In the genomic region with DNA sequence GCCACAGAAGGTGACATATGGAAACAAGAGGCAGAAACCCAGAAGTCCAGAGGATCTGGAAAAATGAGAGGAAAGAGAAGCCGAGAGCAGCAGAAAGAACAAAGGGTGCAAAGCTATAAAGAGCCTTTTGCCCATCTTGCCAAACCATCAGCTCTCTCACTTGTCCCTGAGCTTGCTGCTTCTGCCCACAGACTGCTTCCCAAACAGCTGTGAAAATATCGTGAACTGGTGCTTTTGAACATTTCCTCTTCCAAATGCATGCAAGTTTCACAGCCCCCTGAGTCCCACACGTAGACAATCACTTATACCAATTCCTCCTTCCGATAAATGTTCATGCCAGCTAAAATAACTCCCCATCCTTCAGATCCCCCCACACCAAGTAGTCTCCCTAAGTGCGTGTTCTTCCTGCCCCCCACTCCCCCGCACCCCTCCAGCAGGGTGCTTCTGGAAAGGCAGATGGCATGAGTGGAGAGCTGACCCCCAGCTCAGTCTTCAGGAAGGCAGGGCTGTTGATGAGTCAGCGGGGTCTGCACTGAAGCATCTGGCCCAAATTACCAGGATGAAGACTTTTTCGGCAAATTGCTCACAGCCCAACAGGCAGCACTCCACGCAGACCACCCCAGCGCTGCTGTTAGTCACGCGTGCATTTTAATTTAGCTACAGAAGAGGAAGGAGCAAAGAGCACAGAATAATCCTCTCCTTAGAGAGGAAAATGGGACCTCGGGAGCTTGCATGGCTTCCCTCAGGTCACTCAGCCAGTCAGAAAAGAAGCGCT, we compare ENCODE assay signal across 17 cellular contexts.
DNase-seq lines count a peak whose midpoint lies in the region; ATAC-seq lines count a peak whose summit lies in the region.
"Had no signal": no experiment of that assay in that cellular context is flagged by ENCODE, and none has a peak within 500 bp of the region (broad histone marks: within the 10 kb centered on the region; RNA-seq: fewer than 3 reads in every experiment).

No MANE protein-coding gene starts in this region.

- peak; percentile 72 for DNase-seq in EH (ENCODE audit: low read depth)
- peak; percentile 50 for DNase-seq in RPMI7951 (ENCODE audit: low read depth)
- DNase-seq in fibroblast of peridontal ligament (ENCODE audit: extremely low read depth), result peak; percentile 63
- peak; percentile 27 for DNase-seq in retina
- no peak for DNase-seq in stimulated activated CD8-positive, alpha-beta memory T cell treated with anti-CD3 and anti-CD28 coated beads, Interleukin-4, amount 100 ng/mL, for 48 hours
- DNase-seq: activated naive CD8-positive, alpha-beta T cell treated with anti-CD3 and anti-CD28 coated beads, Interleukin-2, amount 10 ng/mL, durations not matched to agents 7 days and 5 days; CD8-positive, alpha-beta memory T cell; immature natural killer cell; left ventricle myocardium superior; NCI-H146; NCI-H2171; NCI-H524 treated with DMSO at 0.1 percent for 48 hours; stimulated activated CD4-positive, alpha-beta T cell treated with anti-CD3 and anti-CD28 coated beads, Interleukin-15, amount 100 ng/mL, for 24 hours had no signal

- ATAC-seq in GM21526 (IDR thresholded peaks at IDR 0.05; ENCODE audit: low FRiP score, unreplicated experiment), result no peak
- ATAC-seq in GM19467 (IDR thresholded peaks at IDR 0.05; ENCODE audit: unreplicated experiment), result no peak
- ATAC-seq in HG03571 (IDR thresholded peaks at IDR 0.05; ENCODE audit: unreplicated experiment), result no peak
- ATAC-seq: HepG2, left ventricle myocardium superior had no signal
